1 cellular context compared by ENCODE assay signal in the genomic region with DNA sequence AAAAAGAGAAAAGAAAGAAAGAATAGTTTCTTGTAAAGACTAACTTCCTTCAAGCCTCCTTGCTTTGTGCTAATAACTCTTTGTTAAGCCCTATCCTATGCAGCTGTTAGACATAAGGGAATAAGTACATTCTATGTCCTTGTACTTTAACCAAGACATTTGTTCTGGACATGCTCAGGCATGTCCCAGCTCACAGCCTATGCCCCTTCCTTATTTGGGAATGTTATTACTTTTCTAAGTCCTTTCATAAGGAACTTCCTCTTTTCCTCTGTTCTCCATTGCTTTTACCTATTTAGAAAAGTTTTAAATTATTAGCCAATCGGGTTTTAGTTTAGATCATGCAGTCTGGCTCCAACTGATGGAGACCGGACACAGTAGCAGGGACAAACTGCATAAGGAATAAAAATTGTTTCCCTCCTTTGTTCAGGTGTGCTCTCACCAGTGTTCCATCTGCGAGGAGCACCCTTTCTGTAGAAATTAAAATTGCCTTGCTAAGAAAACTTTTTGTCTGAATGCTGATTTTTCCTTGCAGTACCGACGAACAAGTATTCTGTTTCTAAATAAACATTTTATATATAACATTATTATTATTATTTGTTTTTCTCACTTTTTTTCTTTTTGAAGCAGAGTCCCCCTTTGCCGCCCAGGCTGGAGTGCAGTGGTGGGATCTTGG.
TF ChIP-seq lines count a peak whose summit lies in the region.

No MANE protein-coding gene starts in this region.

TF ChIP-seq in HepG2, 621 proteins besides CTCF, POLR2A, EP300 and RAD21:
- TF ChIP-seq, protein P1, sequence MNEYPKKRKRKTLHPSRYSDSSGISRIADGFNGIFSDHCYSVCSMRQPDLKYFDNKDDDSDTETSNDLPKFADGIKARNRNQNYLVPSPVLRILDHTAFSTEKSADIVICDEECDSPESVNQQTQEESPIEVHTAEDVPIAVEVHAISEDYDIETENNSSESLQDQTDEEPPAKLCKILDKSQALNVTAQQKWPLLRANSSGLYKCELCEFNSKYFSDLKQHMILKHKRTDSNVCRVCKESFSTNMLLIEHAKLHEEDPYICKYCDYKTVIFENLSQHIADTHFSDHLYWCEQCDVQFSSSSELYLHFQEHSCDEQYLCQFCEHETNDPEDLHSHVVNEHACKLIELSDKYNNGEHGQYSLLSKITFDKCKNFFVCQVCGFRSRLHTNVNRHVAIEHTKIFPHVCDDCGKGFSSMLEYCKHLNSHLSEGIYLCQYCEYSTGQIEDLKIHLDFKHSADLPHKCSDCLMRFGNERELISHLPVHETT (CRISPR knock-in tag; conservative IDR thresholded peaks at IDR 0.05): no peak
- TF ChIP-seq NBN (conservative IDR thresholded peaks at IDR 0.05) (no peak), ZMYM4 (CRISPR knock-in tag; IDR thresholded peaks at IDR 0.05) (no peak), ZNF562 (CRISPR knock-in tag; IDR thresholded peaks at IDR 0.05; ENCODE audit: borderline replicate concordance) (peak; percentile 57; the same call in 1 of the 2 replicates), DMAP1 (CRISPR knock-in tag; IDR thresholded peaks at IDR 0.05) (no peak), PRMT3 (CRISPR knock-in tag; IDR thresholded peaks at IDR 0.05; ENCODE audit: borderline replicate concordance, low read depth) (no peak), TP53 (CRISPR knock-in tag; conservative IDR thresholded peaks at IDR 0.05) (peak; percentile 96), ZC3H13 (CRISPR knock-in tag; IDR thresholded peaks at IDR 0.05) (no peak), TSC22D2 (CRISPR knock-in tag; IDR thresholded peaks at IDR 0.05; ENCODE audit: borderline replicate concordance) (no peak), REL (CRISPR knock-in tag; conservative IDR thresholded peaks at IDR 0.05) (no peak), YY1 (IDR thresholded peaks at IDR 0.05; ENCODE audit: insufficient read depth, insufficient replicate concordance, low read depth, low read length) (no peak)
- TF ChIP-seq, protein P2, sequence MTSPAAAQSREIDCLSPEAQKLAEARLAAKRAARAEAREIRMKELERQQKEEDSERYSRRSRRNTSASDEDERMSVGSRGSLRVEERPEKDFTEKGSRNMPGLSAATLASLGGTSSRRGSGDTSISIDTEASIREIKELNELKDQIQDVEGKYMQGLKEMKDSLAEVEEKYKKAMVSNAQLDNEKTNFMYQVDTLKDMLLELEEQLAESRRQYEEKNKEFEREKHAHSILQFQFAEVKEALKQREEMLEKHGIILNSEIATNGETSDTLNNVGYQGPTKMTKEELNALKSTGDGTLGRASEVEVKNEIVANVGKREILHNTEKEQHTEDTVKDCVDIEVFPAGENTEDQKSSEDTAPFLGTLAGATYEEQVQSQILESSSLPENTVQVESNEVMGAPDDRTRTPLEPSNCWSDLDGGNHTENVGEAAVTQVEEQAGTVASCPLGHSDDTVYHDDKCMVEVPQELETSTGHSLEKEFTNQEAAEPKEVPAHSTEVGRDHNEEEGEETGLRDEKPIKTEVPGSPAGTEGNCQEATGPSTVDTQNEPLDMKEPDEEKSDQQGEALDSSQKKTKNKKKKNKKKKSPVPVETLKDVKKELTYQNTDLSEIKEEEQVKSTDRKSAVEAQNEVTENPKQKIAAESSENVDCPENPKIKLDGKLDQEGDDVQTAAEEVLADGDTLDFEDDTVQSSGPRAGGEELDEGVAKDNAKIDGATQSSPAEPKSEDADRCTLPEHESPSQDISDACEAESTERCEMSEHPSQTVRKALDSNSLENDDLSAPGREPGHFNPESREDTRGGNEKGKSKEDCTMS (CRISPR knock-in tag; conservative IDR thresholded peaks at IDR 0.05): no peak
- TF ChIP-seq, protein P3, sequence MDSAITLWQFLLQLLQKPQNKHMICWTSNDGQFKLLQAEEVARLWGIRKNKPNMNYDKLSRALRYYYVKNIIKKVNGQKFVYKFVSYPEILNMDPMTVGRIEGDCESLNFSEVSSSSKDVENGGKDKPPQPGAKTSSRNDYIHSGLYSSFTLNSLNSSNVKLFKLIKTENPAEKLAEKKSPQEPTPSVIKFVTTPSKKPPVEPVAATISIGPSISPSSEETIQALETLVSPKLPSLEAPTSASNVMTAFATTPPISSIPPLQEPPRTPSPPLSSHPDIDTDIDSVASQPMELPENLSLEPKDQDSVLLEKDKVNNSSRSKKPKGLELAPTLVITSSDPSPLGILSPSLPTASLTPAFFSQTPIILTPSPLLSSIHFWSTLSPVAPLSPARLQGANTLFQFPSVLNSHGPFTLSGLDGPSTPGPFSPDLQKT (CRISPR knock-in tag; IDR thresholded peaks at IDR 0.05; ENCODE audit: borderline replicate concordance): no peak
- TF ChIP-seq, protein P4, sequence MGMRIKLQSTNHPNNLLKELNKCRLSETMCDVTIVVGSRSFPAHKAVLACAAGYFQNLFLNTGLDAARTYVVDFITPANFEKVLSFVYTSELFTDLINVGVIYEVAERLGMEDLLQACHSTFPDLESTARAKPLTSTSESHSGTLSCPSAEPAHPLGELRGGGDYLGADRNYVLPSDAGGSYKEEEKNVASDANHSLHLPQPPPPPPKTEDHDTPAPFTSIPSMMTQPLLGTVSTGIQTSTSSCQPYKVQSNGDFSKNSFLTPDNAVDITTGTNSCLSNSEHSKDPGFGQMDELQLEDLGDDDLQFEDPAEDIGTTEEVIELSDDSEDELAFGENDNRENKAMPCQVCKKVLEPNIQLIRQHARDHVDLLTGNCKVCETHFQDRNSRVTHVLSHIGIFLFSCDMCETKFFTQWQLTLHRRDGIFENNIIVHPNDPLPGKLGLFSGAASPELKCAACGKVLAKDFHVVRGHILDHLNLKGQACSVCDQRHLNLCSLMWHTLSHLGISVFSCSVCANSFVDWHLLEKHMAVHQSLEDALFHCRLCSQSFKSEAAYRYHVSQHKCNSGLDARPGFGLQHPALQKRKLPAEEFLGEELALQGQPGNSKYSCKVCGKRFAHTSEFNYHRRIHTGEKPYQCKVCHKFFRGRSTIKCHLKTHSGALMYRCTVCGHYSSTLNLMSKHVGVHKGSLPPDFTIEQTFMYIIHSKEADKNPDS (CRISPR knock-in tag; IDR thresholded peaks at IDR 0.05): no peak
- TF ChIP-seq, protein P5, sequence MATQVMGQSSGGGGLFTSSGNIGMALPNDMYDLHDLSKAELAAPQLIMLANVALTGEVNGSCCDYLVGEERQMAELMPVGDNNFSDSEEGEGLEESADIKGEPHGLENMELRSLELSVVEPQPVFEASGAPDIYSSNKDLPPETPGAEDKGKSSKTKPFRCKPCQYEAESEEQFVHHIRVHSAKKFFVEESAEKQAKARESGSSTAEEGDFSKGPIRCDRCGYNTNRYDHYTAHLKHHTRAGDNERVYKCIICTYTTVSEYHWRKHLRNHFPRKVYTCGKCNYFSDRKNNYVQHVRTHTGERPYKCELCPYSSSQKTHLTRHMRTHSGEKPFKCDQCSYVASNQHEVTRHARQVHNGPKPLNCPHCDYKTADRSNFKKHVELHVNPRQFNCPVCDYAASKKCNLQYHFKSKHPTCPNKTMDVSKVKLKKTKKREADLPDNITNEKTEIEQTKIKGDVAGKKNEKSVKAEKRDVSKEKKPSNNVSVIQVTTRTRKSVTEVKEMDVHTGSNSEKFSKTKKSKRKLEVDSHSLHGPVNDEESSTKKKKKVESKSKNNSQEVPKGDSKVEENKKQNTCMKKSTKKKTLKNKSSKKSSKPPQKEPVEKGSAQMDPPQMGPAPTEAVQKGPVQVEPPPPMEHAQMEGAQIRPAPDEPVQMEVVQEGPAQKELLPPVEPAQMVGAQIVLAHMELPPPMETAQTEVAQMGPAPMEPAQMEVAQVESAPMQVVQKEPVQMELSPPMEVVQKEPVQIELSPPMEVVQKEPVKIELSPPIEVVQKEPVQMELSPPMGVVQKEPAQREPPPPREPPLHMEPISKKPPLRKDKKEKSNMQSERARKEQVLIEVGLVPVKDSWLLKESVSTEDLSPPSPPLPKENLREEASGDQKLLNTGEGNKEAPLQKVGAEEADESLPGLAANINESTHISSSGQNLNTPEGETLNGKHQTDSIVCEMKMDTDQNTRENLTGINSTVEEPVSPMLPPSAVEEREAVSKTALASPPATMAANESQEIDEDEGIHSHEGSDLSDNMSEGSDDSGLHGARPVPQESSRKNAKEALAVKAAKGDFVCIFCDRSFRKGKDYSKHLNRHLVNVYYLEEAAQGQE (IDR thresholded peaks at IDR 0.05; ENCODE audit: borderline replicate concordance in 1 of 2, low read depth in 1 of 2, low read length in 2 of 2): no peak
